24 cellular contexts compared by ENCODE assay signal in genomic region chr5:96283589-96283988, GRCh38.
"Had no signal": no experiment of that assay in that cellular context is flagged by ENCODE, and none has a peak within 500 bp of the region (broad histone marks: within the 10 kb centered on the region; RNA-seq: fewer than 3 reads in every experiment).

No MANE protein-coding gene starts in this region.

- DNase-seq: activated CD4-positive, alpha-beta memory T cell treated with anti-CD3 and anti-CD28 coated beads for 36 hours; activated CD4-positive, alpha-beta T cell treated with anti-CD3 and anti-CD28 coated beads, Interleukin-2, amount 10 ng/mL, durations not matched to agents 7 days and 5 days; activated CD4-positive, CD25-positive, alpha-beta regulatory T cell; activated gamma-delta T cell treated with Interleukin-2 at 50 U/mL for 16 hours; activated T-cell treated with anti-CD3 and anti-CD28 coated beads, Interleukin-2, amount 50 U/mL, for 72 hours; aorta; caudate nucleus; MG63; NCI-H1105; NCI-H1436; NCI-H1694 treated with DMSO at 0.1 percent for 48 hours; NCI-H2029 treated with DMSO at 0.1 percent for 48 hours; NCI-H345; NCI-H510A; NK-92 treated with Interleukin-12 subunit alpha and Interleukin-12 subunit beta, amount 100 ng/mL, for 24 hours; Peyer's patch; Right ventricle myocardium superior; SJCRH30; SK-N-SH had no signal

- H3K4me3 Mint-ChIP-seq: activated CD4-positive, alpha-beta memory T cell treated with anti-CD3 and anti-CD28 coated beads for 36 hours; activated CD4-positive, alpha-beta T cell treated with anti-CD3 and anti-CD28 coated beads, Interleukin-2, amount 10 ng/mL, durations not matched to agents 7 days and 5 days; activated naive CD4-positive, alpha-beta T cell treated with anti-CD3 and anti-CD28 coated beads, Interleukin-2, amount 50 U/mL, for 24 hours; activated T-cell treated with anti-CD3 and anti-CD28 coated beads, Interleukin-2, amount 50 U/mL, for 72 hours; T-helper 1 cell treated with Interleukin-12 subunit alpha and Interleukin-12 subunit beta and Interleukin-4 antibody, amounts not matched to agents 30 μg/mL and 1 μg/mL, for 36 hours had no signal

- H3K36me3 ChIP-seq: breast epithelium, MG63, Peyer's patch, SJCRH30 had no signal

- H3K36me3 Mint-ChIP-seq: activated CD4-positive, alpha-beta memory T cell treated with anti-CD3 and anti-CD28 coated beads for 36 hours; activated naive CD4-positive, alpha-beta T cell treated with anti-CD3 and anti-CD28 coated beads, Interleukin-2, amount 50 U/mL, for 24 hours had no signal

- H3K9me3 ChIP-seq: breast epithelium, Peyer's patch, SJCRH30, SK-N-SH had no signal

- H3K9me3 Mint-ChIP-seq: activated CD4-positive, alpha-beta memory T cell treated with anti-CD3 and anti-CD28 coated beads for 36 hours; activated CD4-positive, alpha-beta T cell treated with anti-CD3 and anti-CD28 coated beads, Interleukin-2, amount 10 ng/mL, durations not matched to agents 7 days and 5 days; activated naive CD4-positive, alpha-beta T cell treated with anti-CD3 and anti-CD28 coated beads, Interleukin-2, amount 50 U/mL, for 24 hours; activated T-cell treated with anti-CD3 and anti-CD28 coated beads, Interleukin-2, amount 50 U/mL, for 72 hours; T-helper 1 cell treated with Interleukin-12 subunit alpha and Interleukin-12 subunit beta and Interleukin-4 antibody, amounts not matched to agents 30 μg/mL and 1 μg/mL, for 36 hours had no signal

- ATAC-seq: activated T-cell treated with anti-CD3 and anti-CD28 coated beads, Interleukin-2, amount 50 U/mL, for 72 hours had no signal

- H3K27ac ChIP-seq: breast epithelium, Peyer's patch, RWPE1, SJCRH30 had no signal

- H3K27ac Mint-ChIP-seq: activated CD4-positive, alpha-beta memory T cell treated with anti-CD3 and anti-CD28 coated beads for 36 hours; activated CD4-positive, alpha-beta T cell treated with anti-CD3 and anti-CD28 coated beads, Interleukin-2, amount 10 ng/mL, durations not matched to agents 7 days and 5 days; activated naive CD4-positive, alpha-beta T cell treated with anti-CD3 and anti-CD28 coated beads, Interleukin-2, amount 50 U/mL, for 24 hours; activated T-cell treated with anti-CD3 and anti-CD28 coated beads, Interleukin-2, amount 50 U/mL, for 72 hours; activated T-helper 2 cell treated with anti-CD3 and anti-CD28 coated beads, Interferon-gamma antibody, Interleukin-2, Interleukin-4, amounts not matched to agents 10 μg/mL and 5 μg/mL and 100 μg/mL, durations not matched to agents 14 hours and 24 hours and 36 hours; T-helper 1 cell treated with Interleukin-12 subunit alpha and Interleukin-12 subunit beta and Interleukin-4 antibody, amounts not matched to agents 30 μg/mL and 1 μg/mL, for 36 hours had no signal

- H3K4me3 ChIP-seq: breast epithelium, MG63, Peyer's patch, SJCRH30 had no signal

- H3K4me1 ChIP-seq: breast epithelium, Peyer's patch, SJCRH30 had no signal

- H3K4me1 Mint-ChIP-seq: activated naive CD4-positive, alpha-beta T cell treated with anti-CD3 and anti-CD28 coated beads, Interleukin-2, amount 50 U/mL, for 24 hours had no signal
